Comparison of ENCODE assay signal across 26 cellular contexts in the genomic region with DNA sequence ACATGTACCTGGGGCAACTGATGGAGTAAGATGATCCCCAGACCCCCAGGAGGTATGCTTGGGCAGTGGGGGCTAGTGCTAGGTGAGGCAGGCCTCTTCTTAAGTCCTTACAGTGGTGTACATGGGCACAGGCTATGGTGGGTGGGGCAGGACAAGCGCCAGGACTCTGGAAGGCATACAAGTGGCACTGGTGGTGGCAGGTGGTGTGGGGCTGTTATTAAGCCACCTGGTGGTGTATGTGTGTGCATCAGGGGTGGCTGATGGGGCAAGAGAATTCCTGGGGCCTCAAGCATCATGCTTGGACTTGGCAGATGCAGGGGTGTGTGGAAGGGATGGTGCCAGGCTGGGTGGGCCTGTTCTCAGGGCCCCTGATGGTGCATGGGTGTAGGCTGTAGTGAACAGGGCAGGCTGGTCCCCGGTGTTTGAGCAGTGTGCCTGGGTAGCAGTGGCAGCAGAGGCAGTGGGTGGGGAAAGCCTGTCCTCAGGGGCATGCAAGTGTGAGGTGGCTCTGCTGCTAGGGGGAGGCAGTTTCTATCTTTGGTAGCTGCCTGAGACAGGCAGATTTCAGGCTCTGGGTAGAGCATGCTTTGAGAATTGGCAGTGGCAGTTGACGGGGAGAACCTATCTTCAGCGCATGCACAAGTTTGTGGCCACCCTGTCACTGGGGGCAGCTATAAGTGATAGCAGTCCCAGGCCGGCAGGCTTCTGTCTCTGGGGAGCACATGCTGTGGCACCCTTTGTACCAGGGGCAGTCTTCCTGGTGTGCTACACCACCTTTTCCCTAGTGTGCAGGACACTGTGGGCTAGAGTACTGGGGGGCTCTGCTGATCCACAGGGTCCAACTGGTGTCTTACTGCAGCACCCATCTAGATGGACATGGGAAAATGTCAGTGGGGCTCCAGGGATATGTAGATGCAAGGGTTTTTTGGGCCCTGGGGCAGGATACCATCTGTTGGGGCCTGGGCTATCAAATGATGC. TPM values are rescaled to one million over a fixed set of nuclear protein-coding genes. Genes with fewer than 3 reads are reported as not detected.
DNase-seq lines count a peak whose midpoint lies in the region; ATAC-seq and TF ChIP-seq lines count a peak whose summit lies in the region.
"Had no signal": no experiment of that assay in that cellular context is flagged by ENCODE, and none has a peak within 500 bp of the region (broad histone marks: within the 10 kb centered on the region; RNA-seq: fewer than 3 reads in every experiment).

No MANE protein-coding gene starts in this region.

- H2BK15ac ChIP-seq in mesenchymal stem cell (ENCODE audit: low read depth, poor library complexity, severe bottlenecking), result no peak overlapping the region

- no peak overlapping the region for H2BK5ac ChIP-seq in mesenchymal stem cell (ENCODE audit: low read depth, low read length, poor library complexity, severe bottlenecking)

- H2BK120ac ChIP-seq in mesenchymal stem cell (ENCODE audit: low read depth, low read length), result no peak overlapping the region

- H3K27ac Mint-ChIP-seq in activated CD8-positive, alpha-beta T cell treated with anti-CD3 and anti-CD28 coated beads, Interleukin-2, amount 10 ng/mL, durations not matched to agents 7 days and 5 days, result peak overlapping the region; percentile 62
- H3K27ac Mint-ChIP-seq in activated CD8-positive, alpha-beta T cell treated with anti-CD3 and anti-CD28 coated beads for 36 hours, result no peak overlapping the region
- H3K27ac Mint-ChIP-seq: mesothelial cell of epicardium, nephron had no signal

- H3K27me3 Mint-ChIP-seq in activated CD8-positive, alpha-beta T cell treated with anti-CD3 and anti-CD28 coated beads, Interleukin-2, amount 10 ng/mL, durations not matched to agents 7 days and 5 days (ENCODE audit: low read depth), result no peaks in the 10 kb centered on the region
- H3K27me3 Mint-ChIP-seq in activated CD8-positive, alpha-beta T cell treated with anti-CD3 and anti-CD28 coated beads for 36 hours, result no peaks in the 10 kb centered on the region
- H3K27me3 Mint-ChIP-seq: activated naive CD8-positive, alpha-beta T cell treated with anti-CD3 and anti-CD28 coated beads, Interleukin-2, amount 10 ng/mL, durations not matched to agents 7 days and 5 days had no signal

- H3K9me3 Mint-ChIP-seq in activated CD8-positive, alpha-beta T cell treated with anti-CD3 and anti-CD28 coated beads, Interleukin-2, amount 10 ng/mL, durations not matched to agents 7 days and 5 days (ENCODE audit: insufficient read depth), result peaks cover 26% of the 10 kb centered on the region
- H3K9me3 Mint-ChIP-seq in activated CD8-positive, alpha-beta T cell treated with anti-CD3 and anti-CD28 coated beads for 36 hours, result peaks cover 27% of the 10 kb centered on the region

- H3K9me3 ChIP-seq in mesenchymal stem cell (ENCODE audit: control insufficient read depth, low read length) (peaks cover 19% of the 10 kb centered on the region), thymus (ENCODE audit: control insufficient read depth) (peaks cover 2% of the 10 kb centered on the region)
- H3K9me3 ChIP-seq: body of pancreas, HAP-1, prostate gland had no signal

- POLR2A ChIA-PET in activated CD8-positive, alpha-beta T cell treated with anti-CD3 and anti-CD28 coated beads, Interleukin-2, amount 10 ng/mL, durations not matched to agents 7 days and 5 days (lab: Charles Lee), result no interaction called here
- POLR2A ChIA-PET in activated CD8-positive, alpha-beta T cell treated with anti-CD3 and anti-CD28 coated beads for 36 hours (lab: Charles Lee), result no interaction called here

- H3K4me3 Mint-ChIP-seq in activated CD8-positive, alpha-beta T cell treated with anti-CD3 and anti-CD28 coated beads, Interleukin-2, amount 10 ng/mL, durations not matched to agents 7 days and 5 days, result no peak overlapping the region
- no peak overlapping the region for H3K4me3 Mint-ChIP-seq in activated CD8-positive, alpha-beta T cell treated with anti-CD3 and anti-CD28 coated beads for 36 hours
- H3K4me3 Mint-ChIP-seq: activated naive CD8-positive, alpha-beta T cell treated with anti-CD3 and anti-CD28 coated beads, Interleukin-2, amount 10 ng/mL, durations not matched to agents 7 days and 5 days; activated T-cell treated with anti-CD3 and anti-CD28 coated beads, Interleukin-2, amount 50 U/mL, for 4 hours; mesothelial cell of epicardium; nephron; stimulated activated naive B cell treated with anti-CD40 and anti-IgM and Interleukin-4, amounts not matched to agents 10 μg/mL and 1 μg/mL and 100 μg/mL, for 72 hours had no signal

- no peak overlapping the region for H2AFZ ChIP-seq in mesenchymal stem cell (ENCODE audit: low read depth, low read length)

- no peak for TF ChIP-seq CTCF in activated CD8-positive, alpha-beta T cell treated with anti-CD3 and anti-CD28 coated beads for 36 hours (IDR thresholded peaks at IDR 0.05)
- no peak for TF ChIP-seq CTCF in GM10266 (IDR thresholded peaks at IDR 0.05; ENCODE audit: control insufficient read depth, insufficient read depth, low read depth, missing control alignments)

- no peak overlapping the region for H3K4ac ChIP-seq in mesenchymal stem cell (ENCODE audit: low read depth in 1 of 2, low read length in 2 of 2)

- H3K27ac ChIP-seq in mesenchymal stem cell (ENCODE audit: low read length, poor library complexity, severe bottlenecking) (no peak overlapping the region), thymus (ENCODE audit: low read depth) (peak overlapping the region; percentile 18)
- H3K27ac ChIP-seq: body of pancreas, foreskin keratinocyte, prostate gland, thoracic aorta had no signal

- no peak overlapping the region for H3K23ac ChIP-seq in mesenchymal stem cell (ENCODE audit: low read length in 2 of 2)

- no peak overlapping the region for H3K4me2 ChIP-seq in mesenchymal stem cell (ENCODE audit: low read length, poor library complexity, severe bottlenecking)

- peaks cover 47% of the 10 kb centered on the region for H3K4me1 Mint-ChIP-seq in activated CD8-positive, alpha-beta T cell treated with anti-CD3 and anti-CD28 coated beads, Interleukin-2, amount 10 ng/mL, durations not matched to agents 7 days and 5 days (ENCODE audit: low read depth)
- H3K4me1 Mint-ChIP-seq in activated CD8-positive, alpha-beta T cell treated with anti-CD3 and anti-CD28 coated beads for 36 hours (ENCODE audit: low read depth), result peaks cover 32% of the 10 kb centered on the region
- H3K4me1 Mint-ChIP-seq: mesothelial cell of epicardium, nephron had no signal

- H3K4me3 ChIP-seq in mesenchymal stem cell (ENCODE audit: insufficient read depth in 1 of 2, low read depth in 1 of 2, low read length in 2 of 2) (no peak overlapping the region), thymus (ENCODE audit: low read length) (no peak overlapping the region)
- H3K4me3 ChIP-seq: body of pancreas, HAP-1, prostate gland, thoracic aorta had no signal

- no peaks in the 10 kb centered on the region for H3K79me1 ChIP-seq in mesenchymal stem cell (replicated peaks; ENCODE audit: low read length, poor library complexity, severe bottlenecking)

- H3K36me3 ChIP-seq in mesenchymal stem cell (ENCODE audit: control insufficient read depth in 1 of 2, insufficient read depth in 2 of 2, low read depth in 1 of 2, low read length in 2 of 2) (no peaks in the 10 kb centered on the region), thymus (ENCODE audit: control insufficient read depth, insufficient read depth) (no peaks in the 10 kb centered on the region)
- H3K36me3 ChIP-seq: HAP-1, prostate gland, thoracic aorta had no signal

- peak overlapping the region; percentile 65 for H4K91ac ChIP-seq in mesenchymal stem cell (ENCODE audit: low read length)

- CTCF ChIA-PET in activated CD8-positive, alpha-beta T cell treated with anti-CD3 and anti-CD28 coated beads, Interleukin-2, amount 10 ng/mL, durations not matched to agents 7 days and 5 days (lab: Charles Lee), result interaction anchor here (2.8 kb wide), 1 partner anchor 53 kb away, joined by 8 read pairs; the partner anchor contains the start of gene ABCD2
- CTCF ChIA-PET in activated CD8-positive, alpha-beta T cell treated with anti-CD3 and anti-CD28 coated beads for 36 hours (lab: Charles Lee), result no interaction called here

- H2AK5ac ChIP-seq in mesenchymal stem cell (ENCODE audit: low read length, severe bottlenecking), result no peak overlapping the region

- no peaks in the 10 kb centered on the region for H3K4me1 ChIP-seq in mesenchymal stem cell (ENCODE audit: control insufficient read depth, insufficient read depth, low read depth, low read length)
- H3K4me1 ChIP-seq in thymus (ENCODE audit: control insufficient read depth, insufficient read depth, low read length), result no peaks in the 10 kb centered on the region
- H3K4me1 ChIP-seq: body of pancreas, foreskin keratinocyte, prostate gland had no signal

- H3K9ac ChIP-seq in mesenchymal stem cell (ENCODE audit: low read length), result no peak overlapping the region

- peaks cover 51% of the 10 kb centered on the region for H3K36me3 Mint-ChIP-seq in activated CD8-positive, alpha-beta T cell treated with anti-CD3 and anti-CD28 coated beads, Interleukin-2, amount 10 ng/mL, durations not matched to agents 7 days and 5 days (ENCODE audit: low read depth)
- H3K36me3 Mint-ChIP-seq in activated CD8-positive, alpha-beta T cell treated with anti-CD3 and anti-CD28 coated beads for 36 hours (ENCODE audit: low read depth), result peaks cover 13% of the 10 kb centered on the region
- H3K36me3 Mint-ChIP-seq: mesothelial cell of epicardium had no signal

- no peak for ATAC-seq in activated CD8-positive, alpha-beta T cell treated with anti-CD3 and anti-CD28 coated beads, Interleukin-2, amount 10 ng/mL, durations not matched to agents 7 days and 5 days
- ATAC-seq in activated CD8-positive, alpha-beta T cell treated with anti-CD3 and anti-CD28 coated beads for 36 hours, result no peak
- peak; percentile 27 for ATAC-seq in GM19324 (IDR thresholded peaks at IDR 0.05; ENCODE audit: low FRiP score, unreplicated experiment)
- ATAC-seq in GM18870 (IDR thresholded peaks at IDR 0.05; ENCODE audit: unreplicated experiment), result no peak
- ATAC-seq: body of pancreas; foreskin keratinocyte; stimulated activated naive B cell treated with anti-CD40 and anti-IgM and Interleukin-4, amounts not matched to agents 10 μg/mL and 1 μg/mL and 100 μg/mL, for 72 hours had no signal

- intact Hi-C loops in activated CD8-positive, alpha-beta T cell treated with anti-CD3 and anti-CD28 coated beads for 36 hours (cut with micrococcal nuclease), result no loop called here

- 88% methylated on average over 5 of the region's 5 CpGs for WGBS in mesenchymal stem cell
- 96% methylated on average over 5 of the region's 5 CpGs for WGBS in thymus

- no peak overlapping the region for H3K18ac ChIP-seq in mesenchymal stem cell (ENCODE audit: low read depth in 1 of 2, low read length in 2 of 2)

- DNase-seq in activated CD8-positive, alpha-beta T cell treated with anti-CD3 and anti-CD28 coated beads, Interleukin-2, amount 10 ng/mL, durations not matched to agents 7 days and 5 days, result no peak
- DNase-seq in activated CD8-positive, alpha-beta T cell treated with anti-CD3 and anti-CD28 coated beads for 36 hours, result no peak
- DNase-seq in mesenchymal stem cell (no peak), LoVo (ENCODE audit: low spot score) (no peak), GM10266 (ENCODE audit: extremely low spot score) (no peak)
- DNase-seq: activated CD4-positive, CD25-positive, alpha-beta regulatory T cell; activated naive CD8-positive, alpha-beta T cell treated with anti-CD3 and anti-CD28 coated beads, Interleukin-2, amount 10 ng/mL, durations not matched to agents 7 days and 5 days; activated T-cell treated with anti-CD3 and anti-CD28 coated beads, Interleukin-2, amount 50 U/mL, for 4 hours; body of pancreas; COR-L47; erythroblast; foreskin keratinocyte; KBM-7; MV-4-11; NCI-H1694; NCI-H526; stimulated activated CD4-positive, alpha-beta T cell treated with anti-CD3 and anti-CD28 coated beads, Interleukin-1b, Interleukin-23, amount 100 ng/mL, for 48 hours; stimulated activated naive B cell treated with anti-CD40 and anti-IgM and Interleukin-4, amounts not matched to agents 10 μg/mL and 1 μg/mL and 100 μg/mL, for 72 hours had no signal

- H3K27me3 ChIP-seq in mesenchymal stem cell (ENCODE audit: control insufficient read depth in 1 of 2, insufficient read depth in 1 of 2, low read length in 2 of 2), result no peaks in the 10 kb centered on the region
- H3K27me3 ChIP-seq in thymus (ENCODE audit: control insufficient read depth, insufficient read depth), result no peaks in the 10 kb centered on the region
- H3K27me3 ChIP-seq: body of pancreas, foreskin keratinocyte had no signal

- H2BK12ac ChIP-seq in mesenchymal stem cell (ENCODE audit: low read length in 2 of 2), result no peak overlapping the region

- H4K8ac ChIP-seq in mesenchymal stem cell (ENCODE audit: low read length), result no peak overlapping the region

- no peak overlapping the region for H3K14ac ChIP-seq in mesenchymal stem cell (ENCODE audit: low read length in 2 of 2)

RNA-seq across cellular contexts. Expression of gene ABCD2, which starts 52.6 kb away (rescaled TPM):
- total RNA-seq in activated CD8-positive, alpha-beta T cell treated with anti-CD3 and anti-CD28 coated beads, Interleukin-2, amount 10 ng/mL, durations not matched to agents 7 days and 5 days, result 10 to 100 TPM; 22.5 to 24.4 TPM
- 1 to 10 TPM; 3.8 to 4.0 TPM for total RNA-seq in activated CD8-positive, alpha-beta T cell treated with anti-CD3 and anti-CD28 coated beads for 36 hours
- 0.19 TPM for polyA plus RNA-seq in mesenchymal stem cell (2013, experiment 1 of 2)
- polyA plus RNA-seq in mesenchymal stem cell (2013, experiment 2 of 2), result 0.26 TPM
- polyA plus RNA-seq in thymus, result 0.84 TPM

Comparison
In these comparisons a context has a peak if more than half of its experiments do, and no peak if none do; other contexts are left out.
1. RNA of gene ABCD2, which starts 52.6 kb away (total RNA-seq): 22.5 to 24.4 TPM in activated CD8-positive, alpha-beta T cell treated with anti-CD3 and anti-CD28 coated beads, Interleukin-2, amount 10 ng/mL, durations not matched to agents 7 days and 5 days; 3.8 to 4.0 TPM in activated CD8-positive, alpha-beta T cell treated with anti-CD3 and anti-CD28 coated beads for 36 hours; every median in the first group is over 4 times any median in the second.